Comparison of ENCODE assay signal across 16 cellular contexts in genomic region chr12:122392411-122392810, GRCh38. TPM values are rescaled to one million over a fixed set of nuclear protein-coding genes. Genes with fewer than 3 reads are reported as not detected.
DNase-seq lines count a peak whose midpoint lies in the region; ATAC-seq and TF ChIP-seq lines count a peak whose summit lies in the region.
"Had no signal": no experiment of that assay in that cellular context is flagged by ENCODE, and none has a peak within 500 bp of the region (broad histone marks: within the 10 kb centered on the region; RNA-seq: fewer than 3 reads in every experiment).

No MANE protein-coding gene starts in this region.

- H3K9ac ChIP-seq in GM23248, result no peak overlapping the region

- no peak overlapping the region for H3K27ac ChIP-seq in CD8-positive, alpha-beta T cell (ENCODE audit: low read depth, low read length)
- H3K27ac ChIP-seq in psoas muscle, result peak overlapping the region; percentile 30
- H3K27ac ChIP-seq in GM23248, result no peak overlapping the region
- H3K27ac ChIP-seq in left ventricle myocardium inferior (replicated peaks), result no peak overlapping the region
- H3K27ac ChIP-seq: C4-2B had no signal

- H3K9me3 Mint-ChIP-seq in CD8-positive, alpha-beta T cell, result no peaks in the 10 kb centered on the region
- no peaks in the 10 kb centered on the region for H3K9me3 Mint-ChIP-seq in activated T-helper 17 cell treated with anti-CD3 and anti-CD28 coated beads, Interleukin-2, amount 50 U/mL, for 72 hours
- H3K9me3 Mint-ChIP-seq: GM23338 had no signal

- peaks cover 98% of the 10 kb centered on the region for H3K79me2 ChIP-seq in GM23248 (ENCODE audit: insufficient read depth)

- 86 to 94% (median 90%) methylated on average over 5 of the region's 5 CpGs for WGBS in psoas muscle, 3 donors
- WGBS in GM23248 (ENCODE audit: low coverage in 1 of 2, low lambda C conversion rate in 2 of 2, missing lambda C conversion rate in 2 of 2), 2 experiments, result 96 to 98% methylated on average over 5 of the region's 5 CpGs

- no peak overlapping the region for H3K4me3 ChIP-seq in CD8-positive, alpha-beta T cell (ENCODE audit: low read depth, low read length)
- H3K4me3 ChIP-seq in psoas muscle (no peak overlapping the region), GM23248 (no peak overlapping the region), left ventricle myocardium inferior (no peak overlapping the region)
- H3K4me3 ChIP-seq: A549, GM12878, GM23338, K562 had no signal

- H3K36me3 Mint-ChIP-seq in CD8-positive, alpha-beta T cell, result peaks cover 8% of the 10 kb centered on the region
- peaks cover 20% of the 10 kb centered on the region for H3K36me3 Mint-ChIP-seq in activated T-helper 17 cell treated with anti-CD3 and anti-CD28 coated beads, Interleukin-2, amount 50 U/mL, for 72 hours (ENCODE audit: low read depth)

- H3F3A ChIP-seq in GM23248 (ENCODE audit: insufficient read depth), result peaks cover 15% of the 10 kb centered on the region; the same call in 1 of the 2 replicates

- H3K27ac Mint-ChIP-seq in CD8-positive, alpha-beta T cell, result peak overlapping the region; percentile 88
- peak overlapping the region; percentile 46 for H3K27ac Mint-ChIP-seq in activated T-helper 17 cell treated with anti-CD3 and anti-CD28 coated beads, Interleukin-2, amount 50 U/mL, for 72 hours
- H3K27ac Mint-ChIP-seq: GM23338 had no signal

- TF ChIP-seq CTCF in CD8-positive, alpha-beta T cell (IDR thresholded peaks at IDR 0.05), result no peak
- TF ChIP-seq CTCF in psoas muscle (IDR thresholded peaks at IDR 0.05) (no peak), left ventricle myocardium inferior (IDR thresholded peaks at IDR 0.05; ENCODE audit: borderline replicate concordance) (no peak)

- in situ Hi-C loops in GM23248 (cut with MboI), result no loop called here

- no peaks in the 10 kb centered on the region for H4K20me1 ChIP-seq in GM23248 (ENCODE audit: insufficient read depth)

- peaks cover 15% of the 10 kb centered on the region for H3K4me1 ChIP-seq in CD8-positive, alpha-beta T cell (ENCODE audit: insufficient read depth, low read length)
- H3K4me1 ChIP-seq in psoas muscle (peaks cover 25% of the 10 kb centered on the region), GM23248 (ENCODE audit: insufficient read depth) (peaks cover 12% of the 10 kb centered on the region), left ventricle myocardium inferior (peaks cover 18% of the 10 kb centered on the region)

- H3K9me2 ChIP-seq in GM23248 (ENCODE audit: insufficient read depth), result no peaks in the 10 kb centered on the region

- H3K27me3 Mint-ChIP-seq in CD8-positive, alpha-beta T cell (ENCODE audit: low read depth), result no peaks in the 10 kb centered on the region
- no peaks in the 10 kb centered on the region for H3K27me3 Mint-ChIP-seq in activated T-helper 17 cell treated with anti-CD3 and anti-CD28 coated beads, Interleukin-2, amount 50 U/mL, for 72 hours

- POLR2A ChIA-PET in CD8-positive, alpha-beta T cell (lab: Charles Lee), result no interaction called here

- ATAC-seq in CD8-positive, alpha-beta T cell, result no peak
- no peak for ATAC-seq in activated T-helper 17 cell treated with anti-CD3 and anti-CD28 coated beads, Interleukin-2, amount 50 U/mL, for 72 hours (replicated peaks)
- ATAC-seq in psoas muscle (no peak), GM18520 (IDR thresholded peaks at IDR 0.05; ENCODE audit: unreplicated experiment) (no peak), HG03135 (IDR thresholded peaks at IDR 0.05; ENCODE audit: unreplicated experiment) (no peak)
- ATAC-seq: A549, GM12878, GM23338, K562 had no signal

- no peaks in the 10 kb centered on the region for H3K36me3 ChIP-seq in CD8-positive, alpha-beta T cell (ENCODE audit: insufficient read depth, low read length)
- H3K36me3 ChIP-seq in psoas muscle (ENCODE audit: insufficient read depth in 1 of 2, low read depth in 1 of 2) (peaks cover 3 to 29% of the 10 kb centered on the region in 2 donors), GM23248 (ENCODE audit: low read depth) (no peaks in the 10 kb centered on the region), left ventricle myocardium inferior (no peaks in the 10 kb centered on the region)
- H3K36me3 ChIP-seq: BE2C had no signal

- no peak overlapping the region for H3K4me3 Mint-ChIP-seq in CD8-positive, alpha-beta T cell
- H3K4me3 Mint-ChIP-seq in activated T-helper 17 cell treated with anti-CD3 and anti-CD28 coated beads, Interleukin-2, amount 50 U/mL, for 72 hours, result no peak overlapping the region
- H3K4me3 Mint-ChIP-seq: GM23338 had no signal

- H3K9me3 ChIP-seq in CD8-positive, alpha-beta T cell (ENCODE audit: low read length), result no peaks in the 10 kb centered on the region
- H3K9me3 ChIP-seq in psoas muscle (no peaks in the 10 kb centered on the region), GM23248 (ENCODE audit: low read depth) (no peaks in the 10 kb centered on the region), left ventricle myocardium inferior (replicated peaks) (no peaks in the 10 kb centered on the region)
- H3K9me3 ChIP-seq: A549, BE2C had no signal

- no peak for DNase-seq in CD8-positive, alpha-beta T cell
- DNase-seq in psoas muscle (no peak), GM23248 (no peak), left ventricle myocardium inferior (no peak)
- DNase-seq: BE2C, Calu3, DMS79, H7 had no signal

- peaks cover 30% of the 10 kb centered on the region for H3K4me1 Mint-ChIP-seq in CD8-positive, alpha-beta T cell (ENCODE audit: low read depth)
- no peaks in the 10 kb centered on the region for H3K4me1 Mint-ChIP-seq in activated T-helper 17 cell treated with anti-CD3 and anti-CD28 coated beads, Interleukin-2, amount 50 U/mL, for 72 hours
- H3K4me1 Mint-ChIP-seq: GM23338 had no signal

- no peaks in the 10 kb centered on the region for H3K27me3 ChIP-seq in CD8-positive, alpha-beta T cell (ENCODE audit: insufficient read depth, low read length)
- H3K27me3 ChIP-seq in psoas muscle (ENCODE audit: insufficient read depth in 3 of 3, low read length in 2 of 3) (no peaks in the 10 kb centered on the region), GM23248 (replicated peaks; ENCODE audit: insufficient read depth) (no peaks in the 10 kb centered on the region), left ventricle myocardium inferior (ENCODE audit: low read depth) (no peaks in the 10 kb centered on the region)
- H3K27me3 ChIP-seq: BE2C had no signal

- intact Hi-C loops in CD8-positive, alpha-beta T cell (cut with DNase I, micrococcal nuclease), result no loop called here
- intact Hi-C loops in psoas muscle (cut with DNase I), result no loop called here
- intact Hi-C loops in left ventricle myocardium inferior (cut with micrococcal nuclease), result no loop called here

- no peak overlapping the region for H2AFZ ChIP-seq in GM23248
- H2AFZ ChIP-seq: GM23338 had no signal

- CTCF ChIA-PET in CD8-positive, alpha-beta T cell (lab: Charles Lee), result no interaction called here

- no peak overlapping the region for H3K4me2 ChIP-seq in GM23248 (ENCODE audit: unreplicated experiment)
- H3K4me2 ChIP-seq: A549, GM23338 had no signal

RNA-seq across cellular contexts. Expression of gene CLIP1, which starts 30.1 kb away (rescaled TPM):
- total RNA-seq in CD8-positive, alpha-beta T cell, result 10 to 100 TPM; 48.6 to 49.6 TPM
- 10 to 100 TPM; 61.0 to 86.1 TPM for total RNA-seq in activated T-helper 17 cell treated with anti-CD3 and anti-CD28 coated beads, Interleukin-2, amount 50 U/mL, for 72 hours
- total RNA-seq in psoas muscle (100 to 1,000 TPM; 458 to 639 (median 574) TPM), left ventricle myocardium inferior (102 TPM)
- polyA plus RNA-seq in psoas muscle (100 to 1,000 TPM; 235 to 290 (median 241) TPM), GM23248 (2016; fragmentation: Nextera tagmentation; extraction: Ambion mirVana) (74.5 and 77.8 TPM in 2 replicates)
- 52.5 and 61.7 TPM in 2 replicates for total RNA-seq in GM23248 (2014; rRNA removed; shearing (Covaris generic))
